In genomic region chr10:110269641-110270318, GRCh38 we compare ENCODE assay signal across 9 cellular contexts.
DNase-seq lines count a peak whose midpoint lies in the region; ATAC-seq, FAIRE-seq and TF ChIP-seq lines count a peak whose summit lies in the region.
"Had no signal": no experiment of that assay in that cellular context is flagged by ENCODE, and none has a peak within 500 bp of the region (broad histone marks: within the 10 kb centered on the region; RNA-seq: fewer than 3 reads in every experiment).

No MANE protein-coding gene starts in this region.

- peaks cover 18% of the 10 kb centered on the region; the same call in 1 of the 2 replicates for H3K79me2 ChIP-seq in KMS-11 (ENCODE audit: insufficient read depth, low read depth)

- peaks cover 48% of the 10 kb centered on the region for H3K4me1 ChIP-seq in KMS-11 (ENCODE audit: low read depth, poor library complexity, severe bottlenecking)
- H3K4me1 ChIP-seq in muscle layer of duodenum (ENCODE audit: control insufficient read depth in 1 of 2, insufficient read depth in 2 of 2, low read length in 2 of 2), result peaks cover 9 to 35% of the 10 kb centered on the region in 2 donors

- no peaks in the 10 kb centered on the region for H3K27me3 ChIP-seq in KMS-11 (ENCODE audit: insufficient read depth, low read depth)
- H3K27me3 ChIP-seq in muscle layer of duodenum (ENCODE audit: low read depth, low read length), result no peaks in the 10 kb centered on the region

- DNase-seq in activated CD4-positive, alpha-beta T cell treated with anti-CD3 and anti-CD28 coated beads for 48 hours, result peak; percentile 24
- DNase-seq in activated CD4-positive, alpha-beta T cell treated with anti-CD3 and anti-CD28 coated beads, Interleukin-2, amount 50 U/mL, for 48 hours, result no peak
- no peak for DNase-seq in HTR-8/SVneo (ENCODE audit: insufficient read length, low spot score)
- no peak for DNase-seq in NCI-H2196 treated with DMSO at 0.1 percent for 48 hours (lab: John Stamatoyannopoulos, UW; ENCODE audit: unreplicated experiment)

- FAIRE-seq in HTR-8/SVneo (lab: Jason Lieb, UNC), result no peak

- no peaks in the 10 kb centered on the region for H3K9me3 ChIP-seq in muscle layer of duodenum (ENCODE audit: control insufficient read depth in 1 of 2, low read length in 2 of 2)

- H3K4me3 ChIP-seq in KMS-11 (IDR thresholded peaks at IDR 0.05; ENCODE audit: insufficient read depth, low read depth, low read length) (no peak overlapping the region), muscle layer of duodenum (ENCODE audit: low read depth in 1 of 2, low read length in 2 of 2) (peak overlapping the region; percentile 46 to 56)
- H3K4me3 ChIP-seq: SK-N-MC had no signal

- peak overlapping the region; percentile 64; the same call in 1 of the 2 replicates for H3K4me2 ChIP-seq in KMS-11

- peak overlapping the region; percentile 1; the same call in 1 of the 2 replicates for H3K9ac ChIP-seq in KMS-11

- H3K27ac ChIP-seq in KMS-11 (peak overlapping the region; percentile 10; the same call in 1 of the 2 replicates), cingulate gyrus (ENCODE audit: low read depth, low read length) (peak overlapping the region; percentile 97), muscle layer of duodenum (ENCODE audit: low read length) (peak overlapping the region; percentile 86)
- H3K27ac ChIP-seq: SK-N-MC had no signal

- H3K36me3 ChIP-seq in KMS-11 (ENCODE audit: insufficient read depth) (no peaks in the 10 kb centered on the region), muscle layer of duodenum (ENCODE audit: control insufficient read depth in 1 of 2, insufficient read depth in 2 of 2, low read length in 2 of 2) (no peaks in the 10 kb centered on the region)

- TF ChIP-seq CTCF in KMS-11 (conservative IDR thresholded peaks at IDR 0.05; ENCODE audit: low read depth, low read length), result no peak

- no peak overlapping the region for H2AFZ ChIP-seq in KMS-11 (ENCODE audit: low read depth)

- H4K20me1 ChIP-seq in KMS-11 (ENCODE audit: insufficient read depth), result 0 out of 2 replicates have a peak, but pooled peaks cover 2% of the 10 kb centered on the region

- no peak for ATAC-seq in GM21360 (IDR thresholded peaks at IDR 0.05; ENCODE audit: unreplicated experiment)

Comparison
In these comparisons a context has a peak if more than half of its experiments do, and no peak if none do; other contexts are left out.
1. H3K27ac ChIP-seq: peak in every context shown above with its lines; median percentile 97 in cingulate gyrus; 86 in muscle layer of duodenum; 10 in KMS-11.